In the genomic region with DNA sequence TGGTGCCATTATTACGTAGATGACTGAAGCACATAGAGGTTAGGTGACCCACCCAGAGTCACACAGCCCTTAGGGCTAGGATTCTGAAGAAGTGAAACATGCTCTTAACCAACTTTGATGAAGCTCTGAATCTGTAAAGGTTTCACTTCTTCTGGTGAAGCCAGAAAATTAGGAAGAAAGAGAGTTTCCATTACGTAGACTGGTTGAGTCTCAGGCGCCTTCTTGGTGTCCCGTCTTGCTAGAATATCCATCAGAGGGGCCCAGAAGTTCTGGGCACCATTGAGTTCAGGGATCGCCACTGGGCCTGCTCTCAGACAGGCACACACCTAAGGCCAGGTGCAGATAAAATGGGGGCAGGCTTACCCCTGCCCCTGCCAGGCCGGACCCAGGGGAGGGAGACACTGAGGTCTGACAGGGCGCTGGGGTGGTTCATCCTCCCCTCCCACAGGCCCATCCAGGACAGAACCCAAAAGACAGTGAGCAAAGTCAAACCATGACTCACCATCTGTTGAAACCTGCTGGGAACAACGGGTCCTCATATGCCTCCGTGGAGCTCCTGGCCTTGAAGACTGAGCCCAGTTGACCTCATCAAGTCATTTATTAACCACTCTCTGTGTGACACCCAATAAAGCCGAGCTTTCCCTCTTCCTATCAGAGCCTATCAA, we compare ENCODE assay signal across 9 cellular contexts. TPM values are rescaled to one million over a fixed set of nuclear protein-coding genes. Genes with fewer than 3 reads are reported as not detected.
DNase-seq lines count a peak whose midpoint lies in the region; ATAC-seq and TF ChIP-seq lines count a peak whose summit lies in the region.
"Had no signal": no experiment of that assay in that cellular context is flagged by ENCODE, and none has a peak within 500 bp of the region (broad histone marks: within the 10 kb centered on the region; RNA-seq: fewer than 3 reads in every experiment).

No MANE protein-coding gene starts in this region.

- no peak overlapping the region for H3K9ac ChIP-seq in colonic mucosa (ENCODE audit: low read depth in 2 of 2, low read length in 2 of 2)
- H3K9ac ChIP-seq: BLaER1 treated with 17β-estradiol and CSF1 and Interleukin-3, amounts not matched to agents 10 nM and 100 nM had no signal

- no peaks in the 10 kb centered on the region for H3K9me3 ChIP-seq in colonic mucosa

- H3K9me3 Mint-ChIP-seq in activated naive CD4-positive, alpha-beta T cell treated with anti-CD3 and anti-CD28 coated beads, Interleukin-2, amount 50 U/mL, for 72 hours: no peaks in the 10 kb centered on the region

- no peak overlapping the region for H3K27ac ChIP-seq in colonic mucosa

- no peaks in the 10 kb centered on the region for H3K36me3 ChIP-seq in colonic mucosa
- H3K36me3 ChIP-seq: BLaER1 treated with 17β-estradiol and CSF1 and Interleukin-3, amounts not matched to agents 10 nM and 100 nM had no signal

- no peaks in the 10 kb centered on the region for H3K36me3 Mint-ChIP-seq in activated naive CD4-positive, alpha-beta T cell treated with anti-CD3 and anti-CD28 coated beads, Interleukin-2, amount 50 U/mL, for 72 hours

- TF ChIP-seq CTCF in colonic mucosa (IDR thresholded peaks at IDR 0.05): no peak

- DNase-seq in D341Med (ENCODE audit: low spot score) (peak; percentile 32), colonic mucosa (peak; percentile 10), NCI-H187 (lab: John Stamatoyannopoulos, UW) (no peak), NCI-H446 treated with DMSO at 0.1 percent for 48 hours (lab: John Stamatoyannopoulos, UW) (no peak)
- DNase-seq in activated naive CD4-positive, alpha-beta T cell treated with anti-CD3 and anti-CD28 coated beads, Interleukin-2, amount 50 U/mL, for 72 hours (ENCODE audit: low spot score in 2 of 2): no peak
- DNase-seq in stimulated activated CD4-positive, alpha-beta T cell treated with anti-CD3 and anti-CD28 coated beads, Interleukin-15, amount 100 ng/mL, for 24 hours: no peak

- intact Hi-C loops in colonic mucosa (cut with DNase I): no loop called here

- no peak overlapping the region for H3K4me3 ChIP-seq in colonic mucosa
- H3K4me3 ChIP-seq: BLaER1 treated with 17β-estradiol and CSF1 and Interleukin-3, amounts not matched to agents 10 nM and 100 nM had no signal

- no peaks in the 10 kb centered on the region for H3K27me3 ChIP-seq in colonic mucosa
- H3K27me3 ChIP-seq: BLaER1 treated with 17β-estradiol and CSF1 and Interleukin-3, amounts not matched to agents 10 nM and 100 nM had no signal

- no peaks in the 10 kb centered on the region for H3K4me1 ChIP-seq in colonic mucosa

- ATAC-seq in GM19463 (IDR thresholded peaks at IDR 0.05; ENCODE audit: unreplicated experiment) (peak; percentile 88), HG03135 (IDR thresholded peaks at IDR 0.05; ENCODE audit: unreplicated experiment) (peak; percentile 80)
- ATAC-seq in activated naive CD4-positive, alpha-beta T cell treated with anti-CD3 and anti-CD28 coated beads, Interleukin-2, amount 50 U/mL, for 72 hours: no peak

- H3K27ac Mint-ChIP-seq in activated naive CD4-positive, alpha-beta T cell treated with anti-CD3 and anti-CD28 coated beads, Interleukin-2, amount 50 U/mL, for 72 hours: no peak overlapping the region

RNA-seq across cellular contexts. Expression of gene DRGX, which starts 33.2 kb away (rescaled TPM):
- total RNA-seq in colonic mucosa: under 1 TPM in 1 of 2 donors, not detected in 1; 0.16 TPM
- not detected for total RNA-seq in activated naive CD4-positive, alpha-beta T cell treated with anti-CD3 and anti-CD28 coated beads, Interleukin-2, amount 50 U/mL, for 72 hours

Comparison
In these comparisons a context has a peak if more than half of its experiments do, and no peak if none do; other contexts are left out.
1. DNase-seq: peak in D341Med (single experiment) and colonic mucosa (single experiment); none in NCI-H187 (0 of 2), activated naive CD4-positive, alpha-beta T cell treated with anti-CD3 and anti-CD28 coated beads, Interleukin-2, amount 50 U/mL, for 72 hours (0 of 2), stimulated activated CD4-positive, alpha-beta T cell treated with anti-CD3 and anti-CD28 coated beads, Interleukin-15, amount 100 ng/mL, for 24 hours (single experiment) and NCI-H446 treated with DMSO at 0.1 percent for 48 hours (single experiment).
2. ATAC-seq: peak in GM19463 (single experiment) and HG03135 (single experiment); none in activated naive CD4-positive, alpha-beta T cell treated with anti-CD3 and anti-CD28 coated beads, Interleukin-2, amount 50 U/mL, for 72 hours (0 of 2).